ENCODE assay signal across 8 cellular contexts in genomic region chr11:130070829-130071205, GRCh38. TPM values are rescaled to one million over a fixed set of nuclear protein-coding genes. Genes with fewer than 3 reads are reported as not detected.
DNase-seq lines count a peak whose midpoint lies in the region; ATAC-seq, FAIRE-seq and TF ChIP-seq lines count a peak whose summit lies in the region.

No MANE protein-coding gene starts in this region.

- H3K79me2 ChIP-seq in Karpas-422 (ENCODE audit: low read length) (peaks cover 55% of the 10 kb centered on the region), astrocyte (ENCODE audit: insufficient read depth, low read length) (peaks cover 54% of the 10 kb centered on the region)

- H3K4me3 Mint-ChIP-seq in astrocyte (ENCODE audit: unreplicated experiment) = peak overlapping the region; percentile 99
- peak overlapping the region; percentile 82 for H3K4me3 Mint-ChIP-seq in stimulated activated memory B cell treated with anti-CD40 and anti-IgM and Interleukin-4, amounts not matched to agents 10 μg/mL and 1 μg/mL and 100 μg/mL, for 72 hours

- peaks cover 34% of the 10 kb centered on the region for H3K4me1 ChIP-seq in BLaER1
- peaks cover 34% of the 10 kb centered on the region for H3K4me1 ChIP-seq in Karpas-422 (ENCODE audit: low read length)
- peaks cover 18% of the 10 kb centered on the region for H3K4me1 ChIP-seq in astrocyte (ENCODE audit: insufficient read depth, low read length)

- H3K4me1 Mint-ChIP-seq in astrocyte (ENCODE audit: low read depth, unreplicated experiment) = peaks cover 10% of the 10 kb centered on the region
- peaks cover 25% of the 10 kb centered on the region for H3K4me1 Mint-ChIP-seq in stimulated activated memory B cell treated with anti-CD40 and anti-IgM and Interleukin-4, amounts not matched to agents 10 μg/mL and 1 μg/mL and 100 μg/mL, for 72 hours

- H3K27ac ChIP-seq in BLaER1 (no peak overlapping the region), Karpas-422 (ENCODE audit: low read length) (peak overlapping the region; percentile 37; the same call in 1 of the 2 replicates), astrocyte (ENCODE audit: low read depth, low read length) (no peak overlapping the region)

- DNase-seq in Karpas-422 (peak; percentile 58), astrocyte (ENCODE audit: low read depth) (no peak), iPS-NIHi11 (ENCODE audit: low spot score) (peak; percentile 46), occipital lobe (lab: John Stamatoyannopoulos, UW) (no peak)

- H3K27me3 ChIP-seq in BLaER1 (peaks cover 29% of the 10 kb centered on the region), Karpas-422 (ENCODE audit: low read length) (no peaks in the 10 kb centered on the region), astrocyte (ENCODE audit: insufficient read depth, low read length) (no peaks in the 10 kb centered on the region)

- H2AFZ ChIP-seq in Karpas-422 (ENCODE audit: low read length) (no peak overlapping the region), astrocyte (ENCODE audit: low read depth, low read length) (peak overlapping the region; percentile 69)

- H3K36me3 ChIP-seq in BLaER1 (no peaks in the 10 kb centered on the region), Karpas-422 (ENCODE audit: insufficient read depth, low read length) (no peaks in the 10 kb centered on the region), astrocyte (ENCODE audit: insufficient read depth, low read length) (no peaks in the 10 kb centered on the region)

- H3K9me3 ChIP-seq in BLaER1 (no peaks in the 10 kb centered on the region), Karpas-422 (ENCODE audit: low read length) (no peaks in the 10 kb centered on the region), astrocyte (ENCODE audit: insufficient read depth, low read depth, low read length) (no peaks in the 10 kb centered on the region)

- no peaks in the 10 kb centered on the region for H3K27me3 Mint-ChIP-seq in astrocyte (ENCODE audit: low read depth, unreplicated experiment)
- H3K27me3 Mint-ChIP-seq in stimulated activated memory B cell treated with anti-CD40 and anti-IgM and Interleukin-4, amounts not matched to agents 10 μg/mL and 1 μg/mL and 100 μg/mL, for 72 hours = peaks cover 9% of the 10 kb centered on the region

- TF ChIP-seq CTCF in astrocyte (IDR thresholded peaks at IDR 0.05; ENCODE audit: insufficient read depth, low read depth, low read length) = no peak

- peak overlapping the region; percentile 84 for H3K27ac Mint-ChIP-seq in astrocyte (ENCODE audit: unreplicated experiment)
- H3K27ac Mint-ChIP-seq in stimulated activated memory B cell treated with anti-CD40 and anti-IgM and Interleukin-4, amounts not matched to agents 10 μg/mL and 1 μg/mL and 100 μg/mL, for 72 hours = peak overlapping the region; percentile 60

- no peak for FAIRE-seq in astrocyte (lab: Jason Lieb, UNC)

- peaks cover 3% of the 10 kb centered on the region for H3K36me3 Mint-ChIP-seq in astrocyte (ENCODE audit: low read depth, unreplicated experiment)
- no peaks in the 10 kb centered on the region for H3K36me3 Mint-ChIP-seq in stimulated activated memory B cell treated with anti-CD40 and anti-IgM and Interleukin-4, amounts not matched to agents 10 μg/mL and 1 μg/mL and 100 μg/mL, for 72 hours

- H3K9ac ChIP-seq in BLaER1 (peak overlapping the region; percentile 86), Karpas-422 (ENCODE audit: low read length) (peak overlapping the region; percentile 83), astrocyte (ENCODE audit: low read length) (peak overlapping the region; percentile 85)

- H3K4me3 ChIP-seq in BLaER1 (peak overlapping the region; percentile 91), Karpas-422 (ENCODE audit: low read length) (peak overlapping the region; percentile 69), astrocyte (ENCODE audit: insufficient read depth, low read depth, low read length) (peak overlapping the region; percentile 73)

- no peaks in the 10 kb centered on the region for H3K9me3 Mint-ChIP-seq in astrocyte (ENCODE audit: unreplicated experiment)
- no peaks in the 10 kb centered on the region for H3K9me3 Mint-ChIP-seq in stimulated activated memory B cell treated with anti-CD40 and anti-IgM and Interleukin-4, amounts not matched to agents 10 μg/mL and 1 μg/mL and 100 μg/mL, for 72 hours

- no peaks in the 10 kb centered on the region for H3K9me2 ChIP-seq in Karpas-422 (replicated peaks; ENCODE audit: insufficient read depth, low read length)

- H4K20me1 ChIP-seq in BLaER1 (peaks cover 59% of the 10 kb centered on the region), Karpas-422 (ENCODE audit: insufficient read depth, low read depth, low read length) (no peaks in the 10 kb centered on the region), astrocyte (ENCODE audit: insufficient read depth, low read length) (peaks cover 45% of the 10 kb centered on the region)

- H3K4me2 ChIP-seq in BLaER1 (peak overlapping the region; percentile 94), Karpas-422 (ENCODE audit: low read depth, low read length, poor library complexity, severe bottlenecking) (peak overlapping the region; percentile 87), astrocyte (ENCODE audit: low read length) (peak overlapping the region; percentile 97)

- no peak for ATAC-seq in stimulated activated memory B cell treated with anti-CD40 and anti-IgM and Interleukin-4, amounts not matched to agents 10 μg/mL and 1 μg/mL and 100 μg/mL, for 72 hours
- ATAC-seq in GM21576 (IDR thresholded peaks at IDR 0.05; ENCODE audit: unreplicated experiment) (no peak), HG02623 (IDR thresholded peaks at IDR 0.05; ENCODE audit: unreplicated experiment) (no peak)

RNA-seq across cellular contexts. Expression of gene APLP2, which starts 1.1 kb away (rescaled TPM):
- total RNA-seq in Karpas-422 (2014; rRNA removed; shearing (Covaris generic); ENCODE audit: low replicate concordance) = 50.8 and 68.3 TPM in 2 replicates
- total RNA-seq in astrocyte (804 and 849 TPM in 2 replicates), occipital lobe (220 TPM)

Comparison
In these comparisons a context has a peak if more than half of its experiments do, and no peak if none do; other contexts are left out.
1. DNase-seq: peak in Karpas-422 (single experiment) and iPS-NIHi11 (single experiment); none in astrocyte (single experiment) and occipital lobe (single experiment).
2. Peak in every context shown above with its lines, with median percentiles within 50 percentile points of each other: H3K4me2 ChIP-seq, H3K4me3 ChIP-seq and H3K9ac ChIP-seq.